19 cellular contexts compared by ENCODE assay signal in the genomic region with DNA sequence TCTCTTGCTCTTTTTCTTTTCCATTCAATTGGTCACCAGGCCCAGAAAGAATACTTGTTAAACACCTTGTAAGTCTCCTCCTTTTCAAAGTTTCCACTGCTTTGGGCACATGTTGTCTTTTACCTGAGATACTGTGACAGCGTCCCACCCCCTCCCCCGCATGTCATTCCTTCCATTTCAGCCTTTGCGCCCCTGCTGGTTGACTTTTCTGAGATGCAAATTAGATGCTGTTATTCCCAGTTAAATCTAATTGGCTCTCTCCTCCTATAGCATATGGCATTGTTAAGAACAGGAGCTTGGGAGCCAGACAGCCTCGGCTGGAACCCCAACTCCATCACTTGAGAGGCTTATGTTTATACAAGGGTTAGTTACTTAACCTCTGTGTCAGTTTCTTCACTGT.
A peak's percentile ranks its signal among the peaks of the same experiment; 100 is the strongest.
DNase-seq lines count a peak whose midpoint lies in the region; ATAC-seq, FAIRE-seq and TF ChIP-seq lines count a peak whose summit lies in the region.
"Had no signal": no experiment of that assay in that cellular context is flagged by ENCODE, and none has a peak within 500 bp of the region (broad histone marks: within the 10 kb centered on the region; RNA-seq: fewer than 3 reads in every experiment).

No MANE protein-coding gene starts in this region.

- TF ChIP-seq POLR2A in HepG2 (IDR thresholded peaks at IDR 0.05; ENCODE audit: insufficient read depth in 1 of 2, low read depth in 2 of 2, low read length in 2 of 2) (no peak), right lobe of liver (IDR thresholded peaks at IDR 0.05) (no peak), gastrocnemius medialis (IDR thresholded peaks at IDR 0.05) (no peak)

- no peaks in the 10 kb centered on the region for H4K20me1 ChIP-seq in HepG2 (ENCODE audit: insufficient read depth, low read length)

- in situ Hi-C loops in HepG2 (cut with HindIII; ENCODE audit: extremely low pct_ligation_motif_present, low pct_unique_long_range_greater_than_20kb) (loop anchor here (5.0 kb wide), 2 partner anchors 279 to 389 kb away; no protein-coding TSS in a partner anchor), gastrocnemius medialis (cut with MboI; ENCODE audit: low sequenced_read_pairs in 4 of 4) (loop anchor here (5.0 to 10.0 kb wide), 4 partner anchors 276 to 394 kb away; no protein-coding TSS in a partner anchor)

- peak; percentile 45 for ATAC-seq in HepG2
- no peak for ATAC-seq in right lobe of liver
- ATAC-seq in foreskin keratinocyte = peak; percentile 35
- no peak for ATAC-seq in gastrocnemius medialis
- ATAC-seq: upper lobe of right lung had no signal

- H3K4me2 ChIP-seq in HepG2 (ENCODE audit: low read depth, low read length) = no peak overlapping the region

- H3K27ac ChIP-seq in HepG2 (ENCODE audit: extremely low read length, insufficient read depth, low read length) (no peak overlapping the region), right lobe of liver (no peak overlapping the region), foreskin keratinocyte (no peak overlapping the region), gastrocnemius medialis (no peak overlapping the region)
- H3K27ac ChIP-seq: upper lobe of right lung, VCaP had no signal

- peaks cover 4% of the 10 kb centered on the region for H3K4me1 Mint-ChIP-seq in type B pancreatic cell (ENCODE audit: unreplicated experiment)

- DNase-seq in HepG2 (ENCODE audit: low spot score) (peak; percentile 15), right lobe of liver (no peak), SK-N-DZ (ENCODE audit: low spot score) (peak; percentile 37), foreskin keratinocyte (no peak), type B pancreatic cell (ENCODE audit: extremely low spot score, unreplicated experiment) (no peak), NCI-H187 (lab: John Stamatoyannopoulos, UW) (no peak), gastrocnemius medialis (no peak), RCC 7860 (ENCODE audit: low spot score) (no peak)
- DNase-seq: effector CD4-positive, alpha-beta T cell; IMR-90; NCI-H1105; NCI-H446 treated with DMSO at 0.1 percent for 48 hours; nucleus accumbens; upper lobe of right lung had no signal

- H3K27me3 Mint-ChIP-seq in type B pancreatic cell = peaks cover 6% of the 10 kb centered on the region

- no peak overlapping the region for H3K27ac Mint-ChIP-seq in type B pancreatic cell
- H3K27ac Mint-ChIP-seq: mesothelial cell of epicardium had no signal

- H3K27me3 ChIP-seq in HepG2 (ENCODE audit: control insufficient read depth in 1 of 2, insufficient read depth in 2 of 2, low read length in 2 of 2) = no peaks in the 10 kb centered on the region; a peak in 2 of 5 replicates
- no peaks in the 10 kb centered on the region for H3K27me3 ChIP-seq in right lobe of liver
- H3K27me3 ChIP-seq in foreskin keratinocyte = peaks cover 2% of the 10 kb centered on the region
- H3K27me3 ChIP-seq in gastrocnemius medialis = no peaks in the 10 kb centered on the region
- H3K27me3 ChIP-seq: upper lobe of right lung had no signal

- POLR2A ChIA-PET in HepG2 (lab: Yijun Ruan, JAX) = no interaction called here

- H3K9me3 ChIP-seq in HepG2 (ENCODE audit: low read length) (no peaks in the 10 kb centered on the region), right lobe of liver (no peaks in the 10 kb centered on the region), gastrocnemius medialis (no peaks in the 10 kb centered on the region)
- H3K9me3 ChIP-seq: upper lobe of right lung had no signal

- H3K9me3 Mint-ChIP-seq in type B pancreatic cell = peaks cover 5% of the 10 kb centered on the region
- H3K9me3 Mint-ChIP-seq: brain, mesothelial cell of epicardium had no signal

- H3K36me3 ChIP-seq in HepG2 (replicated peaks in 1 of 2; ENCODE audit: control insufficient read depth in 1 of 2, insufficient read depth in 2 of 2, low read length in 2 of 2) (no peaks in the 10 kb centered on the region), right lobe of liver (no peaks in the 10 kb centered on the region), gastrocnemius medialis (no peaks in the 10 kb centered on the region)
- H3K36me3 ChIP-seq: upper lobe of right lung had no signal

- H3K79me2 ChIP-seq in HepG2 (ENCODE audit: insufficient read depth, low read length) = no peaks in the 10 kb centered on the region

- H3K4me1 ChIP-seq in HepG2 (ENCODE audit: insufficient read depth, low read length) = no peaks in the 10 kb centered on the region
- no peaks in the 10 kb centered on the region for H3K4me1 ChIP-seq in right lobe of liver
- H3K4me1 ChIP-seq in foreskin keratinocyte = no peaks in the 10 kb centered on the region
- H3K4me1 ChIP-seq in gastrocnemius medialis = no peaks in the 10 kb centered on the region
- H3K4me1 ChIP-seq: upper lobe of right lung had no signal

- intact Hi-C loops in HepG2 (cut with micrococcal nuclease; ENCODE audit: unreplicated experiment) (no loop called here), right lobe of liver (cut with DNase I) (loop anchor here (5.0 to 10.0 kb wide), 3 partner anchors 279 to 396 kb away; no protein-coding TSS in a partner anchor), gastrocnemius medialis (cut with DNase I; ENCODE audit: low total_unique reads) (no loop called here)

- FAIRE-seq in HepG2 (lab: Jason Lieb, UNC) (no peak), RCC 7860 (lab: Jason Lieb, UNC) (no peak)
- FAIRE-seq: H54, islet of Langerhans had no signal

- no peak overlapping the region for H3K9ac ChIP-seq in HepG2 (ENCODE audit: insufficient read depth, low read depth, low read length)

- H2AFZ ChIP-seq in HepG2 (ENCODE audit: low read length) = no peak overlapping the region

- TF ChIP-seq CTCF in HepG2 (CRISPR knock-in tag; IDR thresholded peaks at IDR 0.05) (no peak), right lobe of liver (IDR thresholded peaks at IDR 0.05) (no peak), foreskin keratinocyte (conservative IDR thresholded peaks at IDR 0.05) (peak; percentile 36), type B pancreatic cell (conservative IDR thresholded peaks at IDR 0.05) (peak; percentile 43), gastrocnemius medialis (IDR thresholded peaks at IDR 0.05 in 4 of 5, conservative IDR thresholded peaks at IDR 0.05 in 1 of 5) (no peak)

- no peak for TF ChIP-seq EP300 in HepG2 (IDR thresholded peaks at IDR 0.05; ENCODE audit: low read depth in 2 of 2, low read length in 2 of 2)
- TF ChIP-seq EP300 in HepG2 (CRISPR knock-in tag; IDR thresholded peaks at IDR 0.05; ENCODE audit: borderline replicate concordance) = no peak

- no peak for TF ChIP-seq RAD21 in HepG2 (CRISPR knock-in tag; IDR thresholded peaks at IDR 0.05)

- no peaks in the 10 kb centered on the region for H3K36me3 Mint-ChIP-seq in type B pancreatic cell
- H3K36me3 Mint-ChIP-seq: brain, mesothelial cell of epicardium had no signal

- H3K4me3 ChIP-seq in HepG2 (replicated peaks in 1 of 3; ENCODE audit: insufficient read depth in 1 of 3, low read depth in 2 of 3, low read length in 3 of 3) (no peak overlapping the region), right lobe of liver (no peak overlapping the region), gastrocnemius medialis (no peak overlapping the region)
- H3K4me3 ChIP-seq: upper lobe of right lung had no signal

- no TSS peak for BruUV-seq in HepG2 (replicated peaks; lab: Mats Ljungman, UMichigan)

- 0% methylated on average over 4 of the region's 4 CpGs for WGBS in HepG2 (ENCODE audit: low lambda C conversion rate)
- 39% methylated on average over 4 of the region's 4 CpGs for WGBS in right lobe of liver (ENCODE audit: insufficient coverage, low coverage, low lambda C conversion rate, missing lambda C conversion rate)

- CTCF ChIA-PET in HepG2 (lab: Yijun Ruan, JAX; ENCODE audit: low intra/inter-chr PET ratio, low total read pairs) = interaction anchor here (1.3 to 6.1 kb wide), 4 partner anchors 261 to 393 kb away, joined by 4 to 84 read pairs (median 46); no protein-coding TSS in a partner anchor

- no peak overlapping the region for H3K4me3 Mint-ChIP-seq in type B pancreatic cell
- H3K4me3 Mint-ChIP-seq: brain, mesothelial cell of epicardium had no signal

TF ChIP-seq in HepG2, 621 proteins besides CTCF, POLR2A, EP300 and RAD21 (continues in another document):
- no peak for TF ChIP-seq ZNF280D (CRISPR knock-in tag; IDR thresholded peaks at IDR 0.05)
- TF ChIP-seq TFAP4 (IDR thresholded peaks at IDR 0.05; ENCODE audit: borderline replicate concordance, low read depth) = no peak
- no peak for TF ChIP-seq ZNF564 (CRISPR knock-in tag; IDR thresholded peaks at IDR 0.05)
- TF ChIP-seq HNRNPH1 (optimal IDR thresholded peaks at IDR 0.05; ENCODE audit: low read depth, low read length) = no peak
- TF ChIP-seq SSRP1 (CRISPR knock-in tag; IDR thresholded peaks at IDR 0.05) = no peak
- TF ChIP-seq ATF7-NPFF (CRISPR knock-in tag; IDR thresholded peaks at IDR 0.05; ENCODE audit: low read depth) = no peak
- no peak for TF ChIP-seq NCOR1 (IDR thresholded peaks at IDR 0.05; ENCODE audit: borderline replicate concordance, low read length)
- no peak for TF ChIP-seq SRSF4 (IDR thresholded peaks at IDR 0.05; ENCODE audit: low read depth, low read length, poor library complexity, severe bottlenecking)
- TF ChIP-seq ZNF567 (CRISPR knock-in tag; IDR thresholded peaks at IDR 0.05; ENCODE audit: borderline replicate concordance) = no peak

Comparison
In these comparisons a context has a peak if more than half of its experiments do, and no peak if none do; other contexts are left out.
1. ATAC-seq: peak in HepG2 (single experiment) and foreskin keratinocyte (single experiment); none in right lobe of liver (0 of 4) and gastrocnemius medialis (0 of 2).
2. DNase-seq: peak in HepG2 (single experiment) and SK-N-DZ (single experiment); none in right lobe of liver (0 of 3), foreskin keratinocyte (0 of 2), type B pancreatic cell (single experiment), NCI-H187 (0 of 2), gastrocnemius medialis (0 of 2) and RCC 7860 (single experiment).
3. intact Hi-C loops: an anchor here in right lobe of liver (5.0 to 10.0 kb wide); none called in HepG2 and gastrocnemius medialis.
4. CTCF ChIP-seq: peak in foreskin keratinocyte (single experiment) and type B pancreatic cell (single experiment); none in HepG2 (single experiment), right lobe of liver (0 of 4) and gastrocnemius medialis (0 of 5).